22 cellular contexts compared by ENCODE assay signal in genomic region chr2:219472629-219473187, GRCh38. TPM values are rescaled to one million over a fixed set of nuclear protein-coding genes. Genes with fewer than 3 reads are reported as not detected.
"Had no signal": no experiment of that assay in that cellular context is flagged by ENCODE, and none has a peak within 500 bp of the region (broad histone marks: within the 10 kb centered on the region; RNA-seq: fewer than 3 reads in every experiment).

No MANE protein-coding gene starts in this region.

- H3K27ac ChIP-seq: foreskin keratinocyte, hepatocyte, lower lobe of right lung, neural progenitor cell, pancreas, psoas muscle, skin epidermis had no signal

- H2AFZ ChIP-seq: hepatocyte, neural progenitor cell had no signal

- H3K4me2 ChIP-seq: hepatocyte, neural progenitor cell had no signal

- H3K9me3 ChIP-seq: left ventricle myocardium inferior, lower lobe of right lung, pancreas, psoas muscle had no signal

- H3K9ac ChIP-seq: neural progenitor cell had no signal

- ATAC-seq: foreskin keratinocyte; left cardiac atrium; lower lobe of right lung; natural killer cell treated with Interleukin-12 subunit alpha and Interleukin-12 subunit beta and Interleukin-15 and Interleukin-18, amount 100 ng/mL, for 72 hours; pancreas; psoas muscle; sciatic nerve; stimulated activated naive B cell treated with anti-CD40 and anti-IgM and Interleukin-4, amounts not matched to agents 10 μg/mL and 1 μg/mL and 100 μg/mL, for 72 hours; stimulated activated naive CD8-positive, alpha-beta T cell treated with anti-CD3 and anti-CD28 coated beads, Interleukin-15, amount 100 ng/mL, for 72 hours had no signal

- H3K36me3 ChIP-seq: lower lobe of right lung, neural progenitor cell, pancreas had no signal

- DNase-seq: dermis blood vessel endothelial cell; foreskin keratinocyte; head of caudate nucleus; kidney; left cardiac atrium; left ventricle myocardium inferior; lower lobe of right lung; occipital lobe; psoas muscle; stimulated activated CD4-positive, alpha-beta T cell treated with anti-CD3 and anti-CD28 coated beads, Interleukin-2, amount 100 ng/mL, for 24 hours; stimulated activated CD4-positive, alpha-beta T cell treated with anti-CD3 and anti-CD28 coated beads, Interleukin-4, amount 100 ng/mL, for 4 hours; stimulated activated naive B cell treated with anti-CD40 and anti-IgM and Interleukin-4, amounts not matched to agents 10 μg/mL and 1 μg/mL and 100 μg/mL, for 72 hours; stimulated activated naive CD8-positive, alpha-beta T cell treated with anti-CD3 and anti-CD28 coated beads, Interleukin-15, amount 100 ng/mL, for 72 hours; substantia nigra had no signal

- H3K27me3 ChIP-seq: foreskin keratinocyte, hepatocyte, neural progenitor cell, pancreas had no signal

- H3K4me3 ChIP-seq: hepatocyte, left ventricle myocardium inferior, lower lobe of right lung, neural progenitor cell, pancreas, psoas muscle, skin epidermis had no signal

- H3K4me1 ChIP-seq: foreskin keratinocyte, lower lobe of right lung, pancreas, psoas muscle had no signal

RNA-seq across cellular contexts. Expression of gene ASIC4, which starts 41.6 kb away (rescaled TPM):
- total RNA-seq: dermis blood vessel endothelial cell, epithelial cell of proximal tubule, foreskin keratinocyte, hepatocyte, kidney, left ventricle myocardium inferior, mucosa of gallbladder had no signal
- polyA plus RNA-seq: foreskin keratinocyte, hepatocyte had no signal

RNA-seq across cellular contexts. Expression of gene DES, which starts 54.5 kb away (rescaled TPM):
- total RNA-seq: dermis blood vessel endothelial cell; epithelial cell of proximal tubule; foreskin keratinocyte; natural killer cell treated with Interleukin-12 subunit alpha and Interleukin-12 subunit beta and Interleukin-15 and Interleukin-18, amount 100 ng/mL, for 72 hours had no signal
